1 cellular context compared by ENCODE assay signal in the genomic region with DNA sequence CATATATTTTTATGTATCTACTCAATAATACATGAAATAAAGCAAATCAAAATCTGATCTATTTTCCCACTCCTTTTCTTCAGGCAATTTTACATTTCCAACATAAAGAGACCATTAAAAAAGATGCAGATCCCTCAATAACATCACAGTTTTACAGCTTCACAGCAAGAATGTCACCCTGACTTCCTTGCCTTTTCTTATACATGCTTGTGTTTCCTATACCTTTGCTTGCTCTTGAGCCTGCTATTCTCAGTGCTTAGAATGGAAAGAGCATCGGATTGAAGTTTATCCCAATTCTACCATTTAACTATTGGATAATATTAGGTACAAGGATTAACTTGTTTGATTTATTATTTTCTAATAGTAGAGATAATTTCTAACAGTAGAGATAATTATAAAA.
TF ChIP-seq lines count a peak whose summit lies in the region.

No MANE protein-coding gene starts in this region.

TF ChIP-seq in HepG2, 621 proteins besides CTCF, POLR2A, EP300 and RAD21 (continued from another document):
- TF ChIP-seq, protein P1, sequence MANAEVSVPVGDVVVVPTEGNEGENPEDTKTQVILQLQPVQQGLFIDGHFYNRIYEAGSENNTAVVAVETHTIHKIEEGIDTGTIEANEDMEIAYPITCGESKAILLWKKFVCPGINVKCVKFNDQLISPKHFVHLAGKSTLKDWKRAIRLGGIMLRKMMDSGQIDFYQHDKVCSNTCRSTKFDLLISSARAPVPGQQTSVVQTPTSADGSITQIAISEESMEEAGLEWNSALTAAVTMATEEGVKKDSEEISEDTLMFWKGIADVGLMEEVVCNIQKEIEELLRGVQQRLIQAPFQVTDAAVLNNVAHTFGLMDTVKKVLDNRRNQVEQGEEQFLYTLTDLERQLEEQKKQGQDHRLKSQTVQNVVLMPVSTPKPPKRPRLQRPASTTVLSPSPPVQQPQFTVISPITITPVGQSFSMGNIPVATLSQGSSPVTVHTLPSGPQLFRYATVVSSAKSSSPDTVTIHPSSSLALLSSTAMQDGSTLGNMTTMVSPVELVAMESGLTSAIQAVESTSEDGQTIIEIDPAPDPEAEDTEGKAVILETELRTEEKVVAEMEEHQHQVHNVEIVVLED (CRISPR knock-in tag; IDR thresholded peaks at IDR 0.05; ENCODE audit: borderline replicate concordance): no peak
- TF ChIP-seq ZNF44 (CRISPR knock-in tag; IDR thresholded peaks at IDR 0.05): no peak
- TF ChIP-seq, protein P2, sequence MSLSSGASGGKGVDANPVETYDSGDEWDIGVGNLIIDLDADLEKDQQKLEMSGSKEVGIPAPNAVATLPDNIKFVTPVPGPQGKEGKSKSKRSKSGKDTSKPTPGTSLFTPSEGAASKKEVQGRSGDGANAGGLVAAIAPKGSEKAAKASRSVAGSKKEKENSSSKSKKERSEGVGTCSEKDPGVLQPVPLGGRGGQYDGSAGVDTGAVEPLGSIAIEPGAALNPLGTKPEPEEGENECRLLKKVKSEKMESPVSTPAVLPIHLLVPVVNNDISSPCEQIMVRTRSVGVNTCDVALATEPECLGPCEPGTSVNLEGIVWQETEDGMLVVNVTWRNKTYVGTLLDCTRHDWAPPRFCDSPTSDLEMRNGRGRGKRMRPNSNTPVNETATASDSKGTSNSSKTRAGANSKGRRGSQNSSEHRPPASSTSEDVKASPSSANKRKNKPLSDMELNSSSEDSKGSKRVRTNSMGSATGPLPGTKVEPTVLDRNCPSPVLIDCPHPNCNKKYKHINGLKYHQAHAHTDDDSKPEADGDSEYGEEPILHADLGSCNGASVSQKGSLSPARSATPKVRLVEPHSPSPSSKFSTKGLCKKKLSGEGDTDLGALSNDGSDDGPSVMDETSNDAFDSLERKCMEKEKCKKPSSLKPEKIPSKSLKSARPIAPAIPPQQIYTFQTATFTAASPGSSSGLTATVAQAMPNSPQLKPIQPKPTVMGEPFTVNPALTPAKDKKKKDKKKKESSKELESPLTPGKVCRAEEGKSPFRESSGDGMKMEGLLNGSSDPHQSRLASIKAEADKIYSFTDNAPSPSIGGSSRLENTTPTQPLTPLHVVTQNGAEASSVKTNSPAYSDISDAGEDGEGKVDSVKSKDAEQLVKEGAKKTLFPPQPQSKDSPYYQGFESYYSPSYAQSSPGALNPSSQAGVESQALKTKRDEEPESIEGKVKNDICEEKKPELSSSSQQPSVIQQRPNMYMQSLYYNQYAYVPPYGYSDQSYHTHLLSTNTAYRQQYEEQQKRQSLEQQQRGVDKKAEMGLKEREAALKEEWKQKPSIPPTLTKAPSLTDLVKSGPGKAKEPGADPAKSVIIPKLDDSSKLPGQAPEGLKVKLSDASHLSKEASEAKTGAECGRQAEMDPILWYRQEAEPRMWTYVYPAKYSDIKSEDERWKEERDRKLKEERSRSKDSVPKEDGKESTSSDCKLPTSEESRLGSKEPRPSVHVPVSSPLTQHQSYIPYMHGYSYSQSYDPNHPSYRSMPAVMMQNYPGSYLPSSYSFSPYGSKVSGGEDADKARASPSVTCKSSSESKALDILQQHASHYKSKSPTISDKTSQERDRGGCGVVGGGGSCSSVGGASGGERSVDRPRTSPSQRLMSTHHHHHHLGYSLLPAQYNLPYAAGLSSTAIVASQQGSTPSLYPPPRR (CRISPR knock-in tag; IDR thresholded peaks at IDR 0.05; ENCODE audit: borderline replicate concordance): no peak
- TF ChIP-seq MXD4 (CRISPR knock-in tag; IDR thresholded peaks at IDR 0.05): no peak
- TF ChIP-seq CENPX (CRISPR knock-in tag; IDR thresholded peaks at IDR 0.05): no peak
- TF ChIP-seq ZNF251 (CRISPR knock-in tag; IDR thresholded peaks at IDR 0.05): no peak
- TF ChIP-seq SYNCRIP (IDR thresholded peaks at IDR 0.05; ENCODE audit: insufficient read depth, low read depth, low read length): no peak
- TF ChIP-seq SP5 (CRISPR knock-in tag; IDR thresholded peaks at IDR 0.05; ENCODE audit: borderline replicate concordance, low read depth): no peak
- no peak for TF ChIP-seq HHEX (CRISPR knock-in tag; IDR thresholded peaks at IDR 0.05)
- TF ChIP-seq, protein P3, sequence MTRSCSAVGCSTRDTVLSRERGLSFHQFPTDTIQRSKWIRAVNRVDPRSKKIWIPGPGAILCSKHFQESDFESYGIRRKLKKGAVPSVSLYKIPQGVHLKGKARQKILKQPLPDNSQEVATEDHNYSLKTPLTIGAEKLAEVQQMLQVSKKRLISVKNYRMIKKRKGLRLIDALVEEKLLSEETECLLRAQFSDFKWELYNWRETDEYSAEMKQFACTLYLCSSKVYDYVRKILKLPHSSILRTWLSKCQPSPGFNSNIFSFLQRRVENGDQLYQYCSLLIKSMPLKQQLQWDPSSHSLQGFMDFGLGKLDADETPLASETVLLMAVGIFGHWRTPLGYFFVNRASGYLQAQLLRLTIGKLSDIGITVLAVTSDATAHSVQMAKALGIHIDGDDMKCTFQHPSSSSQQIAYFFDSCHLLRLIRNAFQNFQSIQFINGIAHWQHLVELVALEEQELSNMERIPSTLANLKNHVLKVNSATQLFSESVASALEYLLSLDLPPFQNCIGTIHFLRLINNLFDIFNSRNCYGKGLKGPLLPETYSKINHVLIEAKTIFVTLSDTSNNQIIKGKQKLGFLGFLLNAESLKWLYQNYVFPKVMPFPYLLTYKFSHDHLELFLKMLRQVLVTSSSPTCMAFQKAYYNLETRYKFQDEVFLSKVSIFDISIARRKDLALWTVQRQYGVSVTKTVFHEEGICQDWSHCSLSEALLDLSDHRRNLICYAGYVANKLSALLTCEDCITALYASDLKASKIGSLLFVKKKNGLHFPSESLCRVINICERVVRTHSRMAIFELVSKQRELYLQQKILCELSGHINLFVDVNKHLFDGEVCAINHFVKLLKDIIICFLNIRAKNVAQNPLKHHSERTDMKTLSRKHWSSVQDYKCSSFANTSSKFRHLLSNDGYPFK (CRISPR knock-in tag; IDR thresholded peaks at IDR 0.05; ENCODE audit: borderline replicate concordance): no peak
- TF ChIP-seq ZBTB1 (CRISPR knock-in tag; IDR thresholded peaks at IDR 0.05; ENCODE audit: borderline replicate concordance): no peak
- no peak for TF ChIP-seq SRSF1 (optimal IDR thresholded peaks at IDR 0.05; ENCODE audit: low read depth, low read length)
- TF ChIP-seq GATAD1 (CRISPR knock-in tag; IDR thresholded peaks at IDR 0.05): no peak
- no peak for TF ChIP-seq DNMT3B (CRISPR knock-in tag; conservative IDR thresholded peaks at IDR 0.05)
- no peak for TF ChIP-seq ZNF24 (IDR thresholded peaks at IDR 0.05)
- no peak for TF ChIP-seq STAT5B (CRISPR knock-in tag; IDR thresholded peaks at IDR 0.05)
- no peak for TF ChIP-seq KAT7 (CRISPR knock-in tag; IDR thresholded peaks at IDR 0.05; ENCODE audit: borderline replicate concordance)
